ENCODE assay signal across 26 cellular contexts in the genomic region with DNA sequence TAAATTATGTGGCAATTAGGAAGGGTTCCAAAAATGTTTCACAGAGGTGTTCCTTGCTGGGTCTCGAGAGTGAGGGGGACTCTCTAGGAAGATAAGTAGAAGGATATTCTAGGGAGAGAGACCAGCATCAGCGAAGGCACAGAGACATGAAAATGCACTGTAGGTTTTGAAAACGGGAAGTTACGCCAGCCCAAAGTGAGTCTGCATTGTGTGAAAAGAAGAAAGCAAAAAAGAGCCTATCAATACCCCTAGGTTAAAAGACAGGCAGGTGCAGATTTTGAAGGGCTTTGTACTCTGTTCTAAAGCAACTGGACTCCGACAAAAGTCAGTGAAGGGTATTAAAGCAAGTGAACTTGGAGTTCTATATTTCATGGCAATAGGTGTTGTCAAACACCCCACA. TPM values are rescaled to one million over a fixed set of nuclear protein-coding genes. Genes with fewer than 3 reads are reported as not detected.
DNase-seq lines count a peak whose midpoint lies in the region; FAIRE-seq and TF ChIP-seq lines count a peak whose summit lies in the region.
"Had no signal": no experiment of that assay in that cellular context is flagged by ENCODE, and none has a peak within 500 bp of the region (broad histone marks: within the 10 kb centered on the region; RNA-seq: fewer than 3 reads in every experiment).

No MANE protein-coding gene starts in this region.

- H2BK15ac ChIP-seq in H1 (ENCODE audit: low read length), result no peak overlapping the region

- no peak overlapping the region for H3K9ac ChIP-seq in H1 (replicated peaks in 1 of 4; ENCODE audit: extremely low read depth in 1 of 4, low read depth in 3 of 4, low read length in 3 of 4)

- no peak overlapping the region for H4K8ac ChIP-seq in H1 (ENCODE audit: extremely low read depth, insufficient read depth, low read length)

- no peaks in the 10 kb centered on the region for H4K20me1 ChIP-seq in H1 (replicated peaks in 1 of 2; ENCODE audit: control insufficient read depth in 1 of 2, insufficient read depth in 2 of 2, low read length in 2 of 2)

- no peak for TF ChIP-seq CTCF in H1 (IDR thresholded peaks at IDR 0.05; ENCODE audit: control extremely low read depth in 1 of 3, insufficient read depth in 1 of 3, low read depth in 1 of 3, low read length in 3 of 3)

- no peak overlapping the region for H3K4me3 ChIP-seq in H1 (ENCODE audit: extremely low read depth in 1 of 4, insufficient read depth in 2 of 4, low read depth in 3 of 4, low read length in 4 of 4)
- H3K4me3 ChIP-seq: MG63, SJCRH30 had no signal

- no peak overlapping the region for H2BK120ac ChIP-seq in H1 (replicated peaks; ENCODE audit: low read depth, low read length)

- H3K23ac ChIP-seq in H1 (ENCODE audit: insufficient read length), result no peak overlapping the region

- CTCF ChIA-PET in H1 (lab: Charles Lee; ENCODE audit: partially characterized antibody), result interaction anchor here (1.6 kb wide), 1 partner anchor 123 kb away, joined by 3 read pairs; no protein-coding TSS in a partner anchor

- H3K4ac ChIP-seq in H1 (replicated peaks; ENCODE audit: insufficient read length, low read depth, low read length), result no peak overlapping the region

- H3K79me2 ChIP-seq in H1 (ENCODE audit: control insufficient read depth in 1 of 2, insufficient read depth in 2 of 2, low read length in 2 of 2), result no peaks in the 10 kb centered on the region

- no peaks in the 10 kb centered on the region for H3K23me2 ChIP-seq in H1 (ENCODE audit: low read depth, low read length)

- no peak overlapping the region for H4K91ac ChIP-seq in H1 (replicated peaks; ENCODE audit: insufficient read length, low read length)

- no peak overlapping the region for H3K27ac ChIP-seq in H1 (ENCODE audit: low read depth, low read length)
- H3K27ac ChIP-seq: SJCRH30 had no signal

- H3K4me2 ChIP-seq in H1 (ENCODE audit: insufficient read depth in 1 of 2, low read depth in 2 of 2, low read length in 2 of 2), result no peak overlapping the region

- no peak overlapping the region for H3K18ac ChIP-seq in H1 (ENCODE audit: extremely low read depth, low read length)

- no peaks in the 10 kb centered on the region for H3K27me3 ChIP-seq in H1 (replicated peaks in 1 of 4; ENCODE audit: control insufficient read depth in 3 of 4, extremely low read depth in 1 of 4, insufficient read depth in 3 of 4, low read length in 3 of 4)
- H3K27me3 ChIP-seq: MG63, SJCRH30 had no signal

- TF ChIP-seq EP300 in H1 (IDR thresholded peaks at IDR 0.05; ENCODE audit: borderline replicate concordance in 1 of 2, low read depth in 2 of 2, low read length in 2 of 2), result no peak

- no peak overlapping the region for H2BK20ac ChIP-seq in H1 (ENCODE audit: low read length)

- H4K5ac ChIP-seq in H1 (ENCODE audit: insufficient read length, low read depth, low read length), result no peak overlapping the region

- no peaks in the 10 kb centered on the region for H3K79me1 ChIP-seq in H1 (ENCODE audit: low read depth, low read length)

- no peak for TF ChIP-seq POLR2A in H1 (IDR thresholded peaks at IDR 0.05; ENCODE audit: control extremely low read depth in 1 of 2, low read depth in 2 of 2, low read length in 2 of 2)

- H2AFZ ChIP-seq in H1 (ENCODE audit: low read length), result 0 out of 2 replicates have a peak overlapping the region, but pooled peaks have one; percentile 58

- POLR2A ChIA-PET in H1 (lab: Charles Lee; ENCODE audit: partially characterized antibody), result no interaction called here

- H3K14ac ChIP-seq in H1 (ENCODE audit: insufficient read length), result no peak overlapping the region

- no peaks in the 10 kb centered on the region for H3K36me3 ChIP-seq in H1 (ENCODE audit: control insufficient read depth in 2 of 4, insufficient read depth in 4 of 4, low read length in 3 of 4)
- H3K36me3 ChIP-seq: MG63, SJCRH30 had no signal

- FAIRE-seq in H1 (lab: Jason Lieb, UNC) (no peak), RCC 7860 (lab: Jason Lieb, UNC) (no peak)
- FAIRE-seq: A204.1, D721Med, GM12892, GM19239 had no signal

- no peak for TF ChIP-seq RAD21 in H1 (IDR thresholded peaks at IDR 0.05 in 1 of 2, conservative IDR thresholded peaks at IDR 0.05 in 1 of 2; ENCODE audit: low read depth in 2 of 2, low read length in 2 of 2)

- DNase-seq in SIG-M5 treated with dmso at 0.1 percent for 504 hours (lab: John Stamatoyannopoulos, UW; ENCODE audit: unreplicated experiment) (peak; percentile 8), SIG-M5 (lab: John Stamatoyannopoulos, UW) (no peak), MV-4-11 (lab: John Stamatoyannopoulos, UW) (peak; percentile 43), SKM-1 (lab: John Stamatoyannopoulos, UW; ENCODE audit: unreplicated experiment) (peak; percentile 46), H1 (ENCODE audit: low read depth in 1 of 2, low spot score in 2 of 2) (no peak), NAMALWA (ENCODE audit: low spot score) (no peak), RCC 7860 (ENCODE audit: low spot score) (no peak), DMS114 treated with DMSO at 0.1 percent for 48 hours (lab: John Stamatoyannopoulos, UW; ENCODE audit: unreplicated experiment) (no peak)
- DNase-seq: DMS79 treated with DMSO at 0.1 percent for 48 hours, GOT3, MG63, NCI-H1417 treated with DMSO at 0.1 percent for 48 hours, NCI-H187, NCI-H2107, NCI-H2227 treated with DMSO at 0.1 percent for 48 hours, NCI-H510A treated with DMSO at 0.1 percent for 48 hours, NCI-H82, SJCRH30, T1000 had no signal

- no peak overlapping the region for H2BK12ac ChIP-seq in H1 (ENCODE audit: low read depth, low read length)

- WGBS in H1 (ENCODE audit: extremely low coverage in 1 of 2, insufficient coverage in 1 of 2, insufficient read length in 1 of 2, insufficient replicate concordance in 2 of 2, low coverage in 1 of 2, low lambda C conversion rate in 2 of 2, missing lambda C conversion rate in 1 of 2), 2 experiments, result 81% methylated on average over 5 of the region's 5 CpGs; no CpG with 5 or more reads in 1 of the 2 experiments

- H3K4me1 ChIP-seq in H1 (replicated peaks in 1 of 4; ENCODE audit: control insufficient read depth in 3 of 4, insufficient read depth in 4 of 4, low read length in 3 of 4), result no peaks in the 10 kb centered on the region
- H3K4me1 ChIP-seq: SJCRH30 had no signal

- H2AK5ac ChIP-seq in H1 (ENCODE audit: low read depth, low read length), result no peak overlapping the region

- no peak overlapping the region for H3K56ac ChIP-seq in H1 (replicated peaks; ENCODE audit: insufficient read length, low read depth, low read length)

- no peaks in the 10 kb centered on the region for H3K9me3 ChIP-seq in H1 (ENCODE audit: insufficient read depth in 2 of 2, low read depth in 1 of 2, low read length in 1 of 2)
- H3K9me3 ChIP-seq: MG63, SJCRH30 had no signal

- no peak overlapping the region for H2BK5ac ChIP-seq in H1 (ENCODE audit: low read depth, low read length)

TF ChIP-seq in H1, 55 proteins besides CTCF, POLR2A, EP300 and RAD21:
- TF ChIP-seq EGR1 (IDR thresholded peaks at IDR 0.05; ENCODE audit: borderline replicate concordance, low read depth, low read length), result no peak
- no peak for TF ChIP-seq CEBPB (IDR thresholded peaks at IDR 0.05; ENCODE audit: low read depth, low read length)
- no peak for TF ChIP-seq GABPA (IDR thresholded peaks at IDR 0.05; ENCODE audit: borderline replicate concordance, insufficient read depth, low read length)
- TF ChIP-seq HDAC2 (IDR thresholded peaks at IDR 0.05; ENCODE audit: borderline replicate concordance in 1 of 2, low read depth in 2 of 2, low read length in 2 of 2), result no peak
- TF ChIP-seq SRF (IDR thresholded peaks at IDR 0.05; ENCODE audit: low read depth, low read length), result no peak
- TF ChIP-seq CREB1 (IDR thresholded peaks at IDR 0.05), result no peak
- TF ChIP-seq, protein P1, sequence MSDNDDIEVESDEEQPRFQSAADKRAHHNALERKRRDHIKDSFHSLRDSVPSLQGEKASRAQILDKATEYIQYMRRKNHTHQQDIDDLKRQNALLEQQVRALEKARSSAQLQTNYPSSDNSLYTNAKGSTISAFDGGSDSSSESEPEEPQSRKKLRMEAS (IDR thresholded peaks at IDR 0.05), result no peak
- TF ChIP-seq CBX5 (IDR thresholded peaks at IDR 0.05; ENCODE audit: low read depth, low read length), result no peak
- TF ChIP-seq SP4 (IDR thresholded peaks at IDR 0.05; ENCODE audit: low read length), result no peak

RNA-seq across cellular contexts. Expression of a gene that starts 25.7 kb away (rescaled TPM):
- total RNA-seq in H1 (2021; fragmentation: NEBNext Ultra II Directional; extraction: Animal tissue kit (Norgen Biotek cat#: 25700)), result 4.7 and 5.0 TPM in 2 replicates
- polyA plus RNA-seq in H1 (2011; rRNA removed), result 5.3 and 11.0 TPM in 2 replicates
- polyA plus RNA-seq in H1 (2011; cell fraction: cytosol; rRNA removed), result 6.8 TPM
- 2.8 TPM for polyA plus RNA-seq in H1 (2011; cell fraction: nucleus; rRNA removed)
- polyA plus RNA-seq in H1 (2012, experiment 1 of 2), result 6.7 to 11.0 TPM (median 7.8 TPM) in 4 replicates
- polyA plus RNA-seq in H1 (2012, experiment 2 of 2), result 8.2 TPM
- 4.3 TPM for polyA plus RNA-seq in H1 (2013, experiment 1 of 2)
- polyA plus RNA-seq in H1 (2013, experiment 2 of 2), result 5.5 TPM
- 9.5 and 13.2 TPM in 2 replicates for polyA minus RNA-seq in H1 (2011; rRNA and poly(A)+ RNA removed)
- polyA minus RNA-seq in H1 (2011; cell fraction: cytosol; rRNA and poly(A)+ RNA removed), result 3.1 TPM
- polyA minus RNA-seq in H1 (2011; cell fraction: nucleus; rRNA and poly(A)+ RNA removed), result 2.5 TPM
- total RNA-seq: G401 had no signal
- polyA plus RNA-seq: CD14-positive monocyte, IgD-negative memory B cell had no signal

Comparison
In these comparisons a context has a peak if more than half of its experiments do, and no peak if none do; other contexts are left out.
1. DNase-seq: peak in SIG-M5 treated with dmso at 0.1 percent for 504 hours (single experiment), MV-4-11 (single experiment) and SKM-1 (single experiment); none in SIG-M5 (single experiment), H1 (0 of 2), NAMALWA (single experiment), RCC 7860 (single experiment) and DMS114 treated with DMSO at 0.1 percent for 48 hours (single experiment).